In the genomic region with DNA sequence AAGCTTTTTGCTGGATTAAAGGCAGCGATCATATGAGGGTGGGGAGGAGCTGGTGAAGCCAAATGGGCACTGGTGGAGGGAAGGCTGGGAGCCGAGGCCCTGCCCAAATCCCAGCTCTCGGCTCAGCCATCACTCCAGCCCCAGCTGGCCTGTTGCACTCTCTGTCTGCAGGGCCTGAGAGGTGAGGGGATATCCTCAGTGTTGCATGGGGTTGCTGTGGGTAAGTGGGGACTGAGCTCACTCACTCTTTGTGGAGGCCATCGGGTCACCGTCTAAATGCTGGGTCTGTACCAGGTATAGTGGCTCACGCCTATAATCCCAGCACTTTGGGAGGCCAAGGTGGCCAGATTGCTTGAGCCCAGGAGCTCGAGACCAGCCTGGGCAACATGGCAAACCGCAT, we compare ENCODE assay signal across 15 cellular contexts. TPM values are rescaled to one million over a fixed set of nuclear protein-coding genes. Genes with fewer than 3 reads are reported as not detected.
A peak's percentile ranks its signal among the peaks of the same experiment; 100 is the strongest.
DNase-seq lines count a peak whose midpoint lies in the region; TF ChIP-seq lines count a peak whose summit lies in the region.
"Had no signal": no experiment of that assay in that cellular context is flagged by ENCODE, and none has a peak within 500 bp of the region (broad histone marks: within the 10 kb centered on the region; RNA-seq: fewer than 3 reads in every experiment).

No MANE protein-coding gene starts in this region.

- DNase-seq in activated effector memory CD4-positive, alpha-beta T cell treated with anti-CD3 and anti-CD28 coated beads, Interleukin-2, amount 50 U/mL, for 16 hours, result peak; percentile 27
- DNase-seq in activated effector memory CD4-positive, alpha-beta T cell treated with Interleukin-2 at 50 U/mL for 16 hours, result no peak
- DNase-seq in caudate nucleus (lab: John Stamatoyannopoulos, UW), result no peak
- no peak for DNase-seq in AML-193 (lab: John Stamatoyannopoulos, UW)
- DNase-seq in nephron progenitor cell, result no peak
- no peak for DNase-seq in ascending aorta (ENCODE audit: low spot score in 2 of 2)
- DNase-seq in kidney tubule cell (ENCODE audit: low spot score), result no peak
- DNase-seq: 8988T; CD4-positive, alpha-beta memory T cell; DMS79; GOT3; H9 had no signal

- no peaks in the 10 kb centered on the region for H3K4me1 ChIP-seq in ascending aorta

- peaks cover 44% of the 10 kb centered on the region for H3K4me1 Mint-ChIP-seq in nephron
- H3K4me1 Mint-ChIP-seq in nephron progenitor cell, result peaks cover 38% of the 10 kb centered on the region
- H3K4me1 Mint-ChIP-seq: CD4-positive, alpha-beta memory T cell had no signal

- TF ChIP-seq CTCF in nephron (IDR thresholded peaks at IDR 0.05; ENCODE audit: unreplicated experiment in 3 of 3) (no peak), nephron progenitor cell (IDR thresholded peaks at IDR 0.05) (no peak), ascending aorta (IDR thresholded peaks at IDR 0.05) (no peak)

- intact Hi-C loops in ascending aorta (cut with DNase I), result no loop called here

- no peaks in the 10 kb centered on the region for H3K9me3 ChIP-seq in ascending aorta

- H3K4me3 Mint-ChIP-seq in nephron (no peak overlapping the region), nephron progenitor cell (no peak overlapping the region)
- H3K4me3 Mint-ChIP-seq: CD4-positive, alpha-beta memory T cell; H9 had no signal

- H3K36me3 Mint-ChIP-seq in nephron (ENCODE audit: low read depth) (no peaks in the 10 kb centered on the region), nephron progenitor cell (ENCODE audit: low read depth) (no peaks in the 10 kb centered on the region)
- H3K36me3 Mint-ChIP-seq: CD4-positive, alpha-beta memory T cell had no signal

- H3K27me3 ChIP-seq in ascending aorta, result no peaks in the 10 kb centered on the region

- no peaks in the 10 kb centered on the region for H3K36me3 ChIP-seq in ascending aorta

- H3K27ac ChIP-seq in caudate nucleus (ENCODE audit: low read depth, low read length), result peak overlapping the region; percentile 60
- no peak overlapping the region for H3K27ac ChIP-seq in ascending aorta
- H3K27ac ChIP-seq: C4-2B had no signal

- H3K27ac Mint-ChIP-seq in nephron (peak overlapping the region in 2 of 3 experiments; percentile 68 to 82), nephron progenitor cell (no peak overlapping the region)

- H3K27me3 Mint-ChIP-seq in nephron (ENCODE audit: low read depth) (peaks cover 8% of the 10 kb centered on the region), nephron progenitor cell (ENCODE audit: low read depth, poor library complexity) (peaks cover 3% of the 10 kb centered on the region)

- H3K4me3 ChIP-seq in ascending aorta, result no peak overlapping the region
- H3K4me3 ChIP-seq: GM12878 had no signal

- no peaks in the 10 kb centered on the region for H3K9me3 Mint-ChIP-seq in nephron
- peaks cover 5% of the 10 kb centered on the region for H3K9me3 Mint-ChIP-seq in nephron progenitor cell
- H3K9me3 Mint-ChIP-seq: H9 had no signal

RNA-seq across cellular contexts. Expression of a gene that starts 28.7 kb away (rescaled TPM):
- total RNA-seq in ascending aorta, result 178 TPM
